Comparison of ENCODE assay signal across 8 cellular contexts in genomic region chrX:57821703-57822375, GRCh38.
DNase-seq lines count a peak whose midpoint lies in the region; ATAC-seq lines count a peak whose summit lies in the region.

No MANE protein-coding gene starts in this region.

- H3K4me3 ChIP-seq in MG63 = peak overlapping the region; percentile 10; the same call in 1 of the 2 replicates

- ATAC-seq in GM21360 (IDR thresholded peaks at IDR 0.05; ENCODE audit: unreplicated experiment) (peak; percentile 86), left colon (peak; percentile 75), GM21447 (IDR thresholded peaks at IDR 0.05; ENCODE audit: unreplicated experiment) (no peak)

- intact Hi-C loops in left colon (cut with DNase I, micrococcal nuclease) = loop anchor here in 1 of 2 donors (10.0 kb wide), 1 partner anchor 203 kb away; no protein-coding TSS in a partner anchor

- H3K36me3 ChIP-seq in MG63 = no peaks in the 10 kb centered on the region

- no peaks in the 10 kb centered on the region for H3K9me3 ChIP-seq in MG63

- DNase-seq in DMS79 (lab: John Stamatoyannopoulos, UW) = peak; percentile 7
- peak; percentile 1 for DNase-seq in MG63
- DNase-seq in RPMI8226 = peak; percentile 74
- DNase-seq in cerebellar cortex (ENCODE audit: low spot score) = peak; percentile 69
- peak in 1 of 2 donors; percentile 7 for DNase-seq in left colon
- DNase-seq in superior temporal gyrus (ENCODE audit: extremely low spot score) = peak; percentile 78

- H3K27me3 ChIP-seq in MG63 = no peaks in the 10 kb centered on the region
